ENCODE assay signal across 19 cellular contexts in the genomic region with DNA sequence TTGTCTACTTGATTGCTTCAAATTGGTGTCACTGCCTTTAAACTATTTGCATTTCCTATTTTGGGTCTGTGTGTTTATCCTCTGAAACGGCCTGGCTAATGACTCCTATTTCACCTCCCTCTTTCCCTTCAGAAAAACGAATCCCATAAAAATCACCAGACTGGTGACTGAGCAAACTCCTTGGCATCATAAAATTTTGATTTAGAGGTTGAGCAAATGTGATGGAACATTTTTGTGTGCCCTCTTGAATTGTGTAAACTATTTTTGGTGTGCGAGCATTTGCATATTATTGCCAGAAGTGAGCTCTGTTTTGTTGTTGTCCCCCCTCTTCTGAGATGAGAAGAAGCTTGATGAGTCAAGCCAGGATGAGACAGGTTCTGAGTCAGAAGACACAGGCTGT.
"Had no signal": no experiment of that assay in that cellular context is flagged by ENCODE, and none has a peak within 500 bp of the region (broad histone marks: within the 10 kb centered on the region; RNA-seq: fewer than 3 reads in every experiment).

No MANE protein-coding gene starts in this region.

- H3K36me3 Mint-ChIP-seq: naive thymus-derived CD8-positive, alpha-beta T cell; stimulated activated naive B cell treated with anti-CD40 and anti-IgM and Interleukin-4, amounts not matched to agents 10 μg/mL and 1 μg/mL and 100 μg/mL, for 72 hours had no signal

- H3K4me3 Mint-ChIP-seq: naive thymus-derived CD8-positive, alpha-beta T cell; stimulated activated naive B cell treated with anti-CD40 and anti-IgM and Interleukin-4, amounts not matched to agents 10 μg/mL and 1 μg/mL and 100 μg/mL, for 72 hours had no signal

- ATAC-seq: gastroesophageal sphincter; mucosa of descending colon; naive thymus-derived CD8-positive, alpha-beta T cell; sciatic nerve; stimulated activated naive B cell treated with anti-CD40 and anti-IgM and Interleukin-4, amounts not matched to agents 10 μg/mL and 1 μg/mL and 100 μg/mL, for 72 hours had no signal

- H3K36me3 ChIP-seq: esophagus muscularis mucosa, gastroesophageal sphincter, spleen, stomach had no signal

- H3K27ac ChIP-seq: dorsolateral prefrontal cortex, esophagus muscularis mucosa, gastroesophageal sphincter, spleen, stomach had no signal

- H3K9me3 ChIP-seq: esophagus muscularis mucosa, gastroesophageal sphincter, mucosa of descending colon, spleen, stomach had no signal

- H3K9me3 Mint-ChIP-seq: stimulated activated naive B cell treated with anti-CD40 and anti-IgM and Interleukin-4, amounts not matched to agents 10 μg/mL and 1 μg/mL and 100 μg/mL, for 72 hours had no signal

- DNase-seq: cortex of kidney; effector CD8-positive, alpha-beta T cell; foreskin fibroblast; glutamatergic neuron; kidney glomerular epithelial cell; mucosa of descending colon; spleen; stimulated activated CD4-positive, alpha-beta T cell treated with anti-CD3 and anti-CD28 coated beads, Interleukin-15, amount 100 ng/mL, for 24 hours; stimulated activated CD4-positive, alpha-beta T cell treated with anti-CD3 and anti-CD28 coated beads, Interleukin-1b, Interleukin-23, amount 100 ng/mL, for 48 hours; stimulated activated CD4-positive, alpha-beta T cell treated with anti-CD3 and anti-CD28 coated beads, Interleukin-4, amount 100 ng/mL, for 24 hours; stimulated activated naive B cell treated with anti-CD40 and anti-IgM and Interleukin-4, amounts not matched to agents 10 μg/mL and 1 μg/mL and 100 μg/mL, for 72 hours; stomach; substantia nigra; trophoblast cell had no signal

- H3K4me1 Mint-ChIP-seq: naive thymus-derived CD8-positive, alpha-beta T cell; stimulated activated naive B cell treated with anti-CD40 and anti-IgM and Interleukin-4, amounts not matched to agents 10 μg/mL and 1 μg/mL and 100 μg/mL, for 72 hours had no signal

- H3K27ac Mint-ChIP-seq: naive thymus-derived CD8-positive, alpha-beta T cell; stimulated activated naive B cell treated with anti-CD40 and anti-IgM and Interleukin-4, amounts not matched to agents 10 μg/mL and 1 μg/mL and 100 μg/mL, for 72 hours had no signal

- H3K4me1 ChIP-seq: esophagus muscularis mucosa, gastroesophageal sphincter, spleen, stomach had no signal

- H3K4me3 ChIP-seq: dorsolateral prefrontal cortex, esophagus muscularis mucosa, gastroesophageal sphincter, mucosa of descending colon, spleen, stomach had no signal
